1 cellular context compared by ENCODE assay signal in genomic region chr14:100308112-100308792, GRCh38.
TF ChIP-seq lines count a peak whose summit lies in the region.

No MANE protein-coding gene starts in this region.

TF ChIP-seq in K562, 482 proteins besides CTCF, POLR2A, EP300 and RAD21:
- TF ChIP-seq E2F6 (IDR thresholded peaks at IDR 0.05; ENCODE audit: borderline replicate concordance in 1 of 2, extremely low read depth in 1 of 2, insufficient read depth in 1 of 2, insufficient read length in 1 of 2, low read depth in 1 of 2, low read length in 1 of 2, poor library complexity in 1 of 2, severe bottlenecking in 1 of 2) = peak; percentile 13 to 29
- TF ChIP-seq THAP12 (CRISPR knock-in tag; IDR thresholded peaks at IDR 0.05) = no peak
